ENCODE assay signal across 8 cellular contexts in genomic region chr7:24821045-24821853, GRCh38.
DNase-seq lines count a peak whose midpoint lies in the region; TF ChIP-seq lines count a peak whose summit lies in the region.

No MANE protein-coding gene starts in this region.

- H3K4me3 ChIP-seq in choroid plexus epithelial cell (ENCODE audit: low read depth, low read length) (no peak overlapping the region), stomach (no peak overlapping the region)

- H3K27me3 ChIP-seq in stomach = no peaks in the 10 kb centered on the region

- H3K36me3 ChIP-seq in stomach = peaks cover 0 to 11% (median 5%) of the 10 kb centered on the region in 4 donors

- 33 to 45% (median 36%) methylated on average over 10 of the region's 10 CpGs for WGBS in stomach, 5 donors

- TF ChIP-seq CTCF in GM12872 (IDR thresholded peaks at IDR 0.05; ENCODE audit: insufficient read depth, low read depth, low read length) = peak; percentile 25; the same call in 1 of the 3 replicates
- TF ChIP-seq CTCF in choroid plexus epithelial cell (conservative IDR thresholded peaks at IDR 0.05; ENCODE audit: low read depth, low read length) = peak; percentile 57
- TF ChIP-seq CTCF in stomach (IDR thresholded peaks at IDR 0.05) = peak in 1 of 7 experiments; percentile 14

- H3K27ac ChIP-seq in stomach = peak overlapping the region in 4 of 5 donors; percentile 55 to 76 (median 68)

- H3K9me3 ChIP-seq in stomach = no peaks in the 10 kb centered on the region

- TF ChIP-seq EP300 in stomach (IDR thresholded peaks at IDR 0.05) = no peak

- intact Hi-C loops in stomach (cut with DNase I; ENCODE audit: low total_unique reads) = no loop called here

- DNase-seq in HCEC 1CT (peak; percentile 96), M059J (ENCODE audit: low read depth) (peak; percentile 99), choroid plexus epithelial cell (ENCODE audit: low read depth) (peak; percentile 93), myocyte (ENCODE audit: low read depth) (peak; percentile 99), stomach (peak; percentile 71), ecto neural progenitor cell (ENCODE audit: low spot score) (no peak)
- DNase-seq in activated CD4-positive, alpha-beta T cell treated with anti-CD3 and anti-CD28 coated beads for 24 hours (ENCODE audit: low read depth in 2 of 2) = peak; percentile 46 to 60

- H3K4me1 ChIP-seq in stomach = peaks cover 15 to 38% (median 31%) of the 10 kb centered on the region in 4 donors

- no peak for TF ChIP-seq POLR2A in stomach (IDR thresholded peaks at IDR 0.05)
